Comparison of ENCODE assay signal across 10 cellular contexts in the genomic region with DNA sequence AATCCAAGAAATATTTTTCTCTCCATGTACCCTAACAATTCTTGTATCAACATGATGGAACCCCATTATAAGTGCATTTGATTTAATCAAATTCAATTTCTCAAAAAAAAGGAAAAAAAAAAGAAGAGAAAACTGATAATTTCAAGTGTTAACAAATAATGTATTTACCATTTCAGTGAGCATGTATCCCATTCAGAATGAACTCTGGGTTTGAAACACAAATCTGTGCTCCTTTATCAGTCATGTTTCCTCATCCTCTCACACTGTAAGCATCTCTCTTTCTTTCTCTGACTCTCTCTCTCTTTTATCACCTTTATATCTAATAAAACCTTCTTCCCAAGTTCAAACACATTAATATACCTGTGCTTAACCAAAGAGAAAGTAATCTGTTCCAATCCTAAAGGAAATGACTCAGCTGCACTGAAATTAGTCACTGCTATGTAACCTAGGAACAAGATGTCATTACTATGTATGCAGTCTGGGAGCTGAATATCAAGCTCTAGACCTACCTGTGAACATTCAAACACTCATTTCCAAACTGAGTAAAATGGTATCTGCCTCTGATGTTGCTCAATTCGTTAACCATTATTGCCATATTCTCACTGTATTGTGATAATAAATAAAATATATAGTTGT.
A peak's percentile ranks its signal among the peaks of the same experiment; 100 is the strongest.
DNase-seq lines count a peak whose midpoint lies in the region; ATAC-seq and TF ChIP-seq lines count a peak whose summit lies in the region.
"Had no signal": no experiment of that assay in that cellular context is flagged by ENCODE, and none has a peak within 500 bp of the region (broad histone marks: within the 10 kb centered on the region; RNA-seq: fewer than 3 reads in every experiment).

No MANE protein-coding gene starts in this region.

- H4K20me1 ChIP-seq in GM23338 (replicated peaks; ENCODE audit: insufficient read depth) = no peaks in the 10 kb centered on the region
- H4K20me1 ChIP-seq: BLaER1 had no signal

- TF ChIP-seq CTCF in chondrocyte (IDR thresholded peaks at IDR 0.05) (no peak), GM23338 (conservative IDR thresholded peaks at IDR 0.05; ENCODE audit: low read depth in 2 of 2) (no peak), tibial nerve (IDR thresholded peaks at IDR 0.05) (no peak)

- CTCF ChIA-PET in activated CD4-positive, alpha-beta T cell treated with anti-CD3 and anti-CD28 coated beads for 36 hours (lab: Charles Lee) = no interaction called here
- CTCF ChIA-PET in activated CD4-positive, alpha-beta T cell treated with anti-CD3 and anti-CD28 coated beads, Interleukin-2, amount 10 ng/mL, durations not matched to agents 7 days and 5 days (lab: Charles Lee) = no interaction called here
- CTCF ChIA-PET in activated CD4-positive, alpha-beta memory T cell treated with anti-CD3 and anti-CD28 coated beads, Interleukin-2, amount 10 ng/mL, durations not matched to agents 7 days and 5 days (lab: Charles Lee) = no interaction called here

- H3K9me2 ChIP-seq in GM23338 (ENCODE audit: insufficient read depth) = no peaks in the 10 kb centered on the region; the same call in 1 of the 2 replicates

- no peak for TF ChIP-seq EP300 in tibial nerve (IDR thresholded peaks at IDR 0.05)

- no peak overlapping the region for H3K4me3 Mint-ChIP-seq in activated CD4-positive, alpha-beta T cell treated with anti-CD3 and anti-CD28 coated beads for 36 hours
- H3K4me3 Mint-ChIP-seq in activated CD4-positive, alpha-beta T cell treated with anti-CD3 and anti-CD28 coated beads, Interleukin-2, amount 10 ng/mL, durations not matched to agents 7 days and 5 days = no peak overlapping the region
- H3K4me3 Mint-ChIP-seq in chondrocyte (ENCODE audit: unreplicated experiment) (no peak overlapping the region), GM23338 (no peak overlapping the region)
- no peak overlapping the region for H3K4me3 Mint-ChIP-seq in stimulated activated naive CD8-positive, alpha-beta T cell treated with anti-CD3 and anti-CD28 coated beads, Interleukin-15, amount 100 ng/mL, for 72 hours
- no peak overlapping the region for H3K4me3 Mint-ChIP-seq in activated CD4-positive, alpha-beta memory T cell treated with anti-CD3 and anti-CD28 coated beads, Interleukin-2, amount 10 ng/mL, durations not matched to agents 7 days and 5 days

- no peak for DNase-seq in activated CD4-positive, alpha-beta T cell treated with anti-CD3 and anti-CD28 coated beads for 36 hours
- no peak for DNase-seq in activated CD4-positive, alpha-beta T cell treated with anti-CD3 and anti-CD28 coated beads, Interleukin-2, amount 10 ng/mL, durations not matched to agents 7 days and 5 days
- DNase-seq in chondrocyte (ENCODE audit: low spot score) = no peak
- DNase-seq in stimulated activated naive CD8-positive, alpha-beta T cell treated with anti-CD3 and anti-CD28 coated beads, Interleukin-15, amount 100 ng/mL, for 72 hours = no peak
- no peak for DNase-seq in GM23338 (ENCODE audit: low spot score)
- no peak for DNase-seq in tibial nerve (ENCODE audit: low spot score in 2 of 2)
- no peak for DNase-seq in activated CD4-positive, alpha-beta memory T cell treated with anti-CD3 and anti-CD28 coated beads, Interleukin-2, amount 10 ng/mL, durations not matched to agents 7 days and 5 days

- no peaks in the 10 kb centered on the region for H3K79me2 ChIP-seq in GM23338 (replicated peaks; ENCODE audit: insufficient read depth)

- H3K36me3 Mint-ChIP-seq in activated CD4-positive, alpha-beta T cell treated with anti-CD3 and anti-CD28 coated beads for 36 hours (ENCODE audit: low read depth) = no peaks in the 10 kb centered on the region
- H3K36me3 Mint-ChIP-seq in activated CD4-positive, alpha-beta T cell treated with anti-CD3 and anti-CD28 coated beads, Interleukin-2, amount 10 ng/mL, durations not matched to agents 7 days and 5 days (ENCODE audit: low read depth) = no peaks in the 10 kb centered on the region
- no peaks in the 10 kb centered on the region for H3K36me3 Mint-ChIP-seq in chondrocyte (ENCODE audit: low read depth)
- no peaks in the 10 kb centered on the region for H3K36me3 Mint-ChIP-seq in GM23338 (ENCODE audit: low read depth)
- H3K36me3 Mint-ChIP-seq in activated CD4-positive, alpha-beta memory T cell treated with anti-CD3 and anti-CD28 coated beads, Interleukin-2, amount 10 ng/mL, durations not matched to agents 7 days and 5 days (ENCODE audit: low read depth) = no peaks in the 10 kb centered on the region

- peaks cover 2% of the 10 kb centered on the region for H3K4me1 Mint-ChIP-seq in activated CD4-positive, alpha-beta T cell treated with anti-CD3 and anti-CD28 coated beads for 36 hours
- H3K4me1 Mint-ChIP-seq in activated CD4-positive, alpha-beta T cell treated with anti-CD3 and anti-CD28 coated beads, Interleukin-2, amount 10 ng/mL, durations not matched to agents 7 days and 5 days = no peaks in the 10 kb centered on the region
- H3K4me1 Mint-ChIP-seq in chondrocyte (ENCODE audit: low read depth) = peaks cover 23% of the 10 kb centered on the region
- H3K4me1 Mint-ChIP-seq in stimulated activated naive CD8-positive, alpha-beta T cell treated with anti-CD3 and anti-CD28 coated beads, Interleukin-15, amount 100 ng/mL, for 72 hours = peaks cover 11% of the 10 kb centered on the region
- no peaks in the 10 kb centered on the region for H3K4me1 Mint-ChIP-seq in GM23338
- H3K4me1 Mint-ChIP-seq in activated CD4-positive, alpha-beta memory T cell treated with anti-CD3 and anti-CD28 coated beads, Interleukin-2, amount 10 ng/mL, durations not matched to agents 7 days and 5 days = no peaks in the 10 kb centered on the region

- no peak for TF ChIP-seq POLR2A in tibial nerve (IDR thresholded peaks at IDR 0.05)

- H2AFZ ChIP-seq in GM23338 = no peak overlapping the region

- no peaks in the 10 kb centered on the region for H3K4me1 ChIP-seq in GM23338 (ENCODE audit: insufficient read depth)
- no peaks in the 10 kb centered on the region for H3K4me1 ChIP-seq in tibial nerve
- H3K4me1 ChIP-seq: BLaER1 had no signal

- no peaks in the 10 kb centered on the region for H3F3A ChIP-seq in GM23338 (replicated peaks; ENCODE audit: low read depth)

- intact Hi-C loops in activated CD4-positive, alpha-beta T cell treated with anti-CD3 and anti-CD28 coated beads for 36 hours (cut with DNase I, micrococcal nuclease) = no loop called here

- no peaks in the 10 kb centered on the region for H3K9me3 ChIP-seq in tibial nerve
- H3K9me3 ChIP-seq: BLaER1, esophagus muscularis mucosa had no signal

- H3K9me3 Mint-ChIP-seq in activated CD4-positive, alpha-beta T cell treated with anti-CD3 and anti-CD28 coated beads for 36 hours (ENCODE audit: low read depth) = no peaks in the 10 kb centered on the region
- H3K9me3 Mint-ChIP-seq in activated CD4-positive, alpha-beta T cell treated with anti-CD3 and anti-CD28 coated beads, Interleukin-2, amount 10 ng/mL, durations not matched to agents 7 days and 5 days = no peaks in the 10 kb centered on the region
- H3K9me3 Mint-ChIP-seq in chondrocyte (ENCODE audit: low read depth) (no peaks in the 10 kb centered on the region), GM23338 (no peaks in the 10 kb centered on the region)
- H3K9me3 Mint-ChIP-seq in stimulated activated naive CD8-positive, alpha-beta T cell treated with anti-CD3 and anti-CD28 coated beads, Interleukin-15, amount 100 ng/mL, for 72 hours = no peaks in the 10 kb centered on the region
- no peaks in the 10 kb centered on the region for H3K9me3 Mint-ChIP-seq in activated CD4-positive, alpha-beta memory T cell treated with anti-CD3 and anti-CD28 coated beads, Interleukin-2, amount 10 ng/mL, durations not matched to agents 7 days and 5 days

- peak; percentile 98 for ATAC-seq in activated CD4-positive, alpha-beta T cell treated with anti-CD3 and anti-CD28 coated beads for 36 hours
- ATAC-seq in HG03457 (IDR thresholded peaks at IDR 0.05; ENCODE audit: unreplicated experiment) = peak; percentile 81
- ATAC-seq in stimulated activated naive CD8-positive, alpha-beta T cell treated with anti-CD3 and anti-CD28 coated beads, Interleukin-15, amount 100 ng/mL, for 72 hours = peak; percentile 82
- ATAC-seq in GM23338 = no peak

- 0 to 2% methylated on average over 1 of the region's 1 CpG for WGBS in tibial nerve, 2 donors

- H3K27me3 ChIP-seq in GM23338 (ENCODE audit: insufficient read depth) (no peaks in the 10 kb centered on the region), tibial nerve (no peaks in the 10 kb centered on the region)
- H3K27me3 ChIP-seq: BLaER1, esophagus muscularis mucosa had no signal

- H3K27me3 Mint-ChIP-seq in activated CD4-positive, alpha-beta T cell treated with anti-CD3 and anti-CD28 coated beads for 36 hours = peaks cover 5% of the 10 kb centered on the region
- H3K27me3 Mint-ChIP-seq in activated CD4-positive, alpha-beta T cell treated with anti-CD3 and anti-CD28 coated beads, Interleukin-2, amount 10 ng/mL, durations not matched to agents 7 days and 5 days = no peaks in the 10 kb centered on the region
- no peaks in the 10 kb centered on the region for H3K27me3 Mint-ChIP-seq in chondrocyte (ENCODE audit: low read depth)
- H3K27me3 Mint-ChIP-seq in stimulated activated naive CD8-positive, alpha-beta T cell treated with anti-CD3 and anti-CD28 coated beads, Interleukin-15, amount 100 ng/mL, for 72 hours = no peaks in the 10 kb centered on the region
- H3K27me3 Mint-ChIP-seq in GM23338 (ENCODE audit: insufficient read depth, low read depth, poor library complexity) = no peaks in the 10 kb centered on the region
- H3K27me3 Mint-ChIP-seq in activated CD4-positive, alpha-beta memory T cell treated with anti-CD3 and anti-CD28 coated beads, Interleukin-2, amount 10 ng/mL, durations not matched to agents 7 days and 5 days = no peaks in the 10 kb centered on the region

- H3K27ac ChIP-seq in GM23338 (ENCODE audit: low read depth) = no peak overlapping the region
- no peak overlapping the region for H3K27ac ChIP-seq in tibial nerve
- H3K27ac ChIP-seq: BLaER1, esophagus muscularis mucosa had no signal

- no peaks in the 10 kb centered on the region for H3K36me3 ChIP-seq in GM23338 (ENCODE audit: insufficient read depth)
- H3K36me3 ChIP-seq in tibial nerve = no peaks in the 10 kb centered on the region
- H3K36me3 ChIP-seq: BLaER1, esophagus muscularis mucosa had no signal

- POLR2A ChIA-PET in activated CD4-positive, alpha-beta T cell treated with anti-CD3 and anti-CD28 coated beads for 36 hours (lab: Charles Lee) = no interaction called here
- POLR2A ChIA-PET in activated CD4-positive, alpha-beta T cell treated with anti-CD3 and anti-CD28 coated beads, Interleukin-2, amount 10 ng/mL, durations not matched to agents 7 days and 5 days (lab: Charles Lee) = no interaction called here
- POLR2A ChIA-PET in activated CD4-positive, alpha-beta memory T cell treated with anti-CD3 and anti-CD28 coated beads, Interleukin-2, amount 10 ng/mL, durations not matched to agents 7 days and 5 days (lab: Charles Lee) = no interaction called here

- H3K4me3 ChIP-seq in GM23338 (no peak overlapping the region), tibial nerve (no peak overlapping the region)
- H3K4me3 ChIP-seq: BLaER1, esophagus muscularis mucosa had no signal

- H3K27ac Mint-ChIP-seq in activated CD4-positive, alpha-beta T cell treated with anti-CD3 and anti-CD28 coated beads for 36 hours = no peak overlapping the region
- no peak overlapping the region for H3K27ac Mint-ChIP-seq in activated CD4-positive, alpha-beta T cell treated with anti-CD3 and anti-CD28 coated beads, Interleukin-2, amount 10 ng/mL, durations not matched to agents 7 days and 5 days
- H3K27ac Mint-ChIP-seq in chondrocyte (ENCODE audit: unreplicated experiment) (peak overlapping the region; percentile 79), GM23338 (no peak overlapping the region)
- no peak overlapping the region for H3K27ac Mint-ChIP-seq in stimulated activated naive CD8-positive, alpha-beta T cell treated with anti-CD3 and anti-CD28 coated beads, Interleukin-15, amount 100 ng/mL, for 72 hours
- H3K27ac Mint-ChIP-seq in activated CD4-positive, alpha-beta memory T cell treated with anti-CD3 and anti-CD28 coated beads, Interleukin-2, amount 10 ng/mL, durations not matched to agents 7 days and 5 days = no peak overlapping the region

- H3K4me2 ChIP-seq in GM23338 = no peak overlapping the region
- H3K4me2 ChIP-seq: BLaER1 had no signal
